In genomic region chr9:105901514-105902109, GRCh38 we compare ENCODE assay signal across 8 cellular contexts.
DNase-seq lines count a peak whose midpoint lies in the region; ATAC-seq, FAIRE-seq and TF ChIP-seq lines count a peak whose summit lies in the region.

No MANE protein-coding gene starts in this region.

- H3K4ac ChIP-seq in H1 (replicated peaks; ENCODE audit: insufficient read length, low read depth, low read length) = peak overlapping the region; percentile 4

- no peak for TF ChIP-seq EP300 in H1 (IDR thresholded peaks at IDR 0.05; ENCODE audit: borderline replicate concordance in 1 of 2, low read depth in 2 of 2, low read length in 2 of 2)

- no peak overlapping the region for H2AK5ac ChIP-seq in H1 (ENCODE audit: low read depth, low read length)

- H2AFZ ChIP-seq in H1 (ENCODE audit: low read length) = peak overlapping the region; percentile 64; the same call in 1 of the 2 replicates

- no peak overlapping the region for H4K8ac ChIP-seq in H1 (ENCODE audit: extremely low read depth, insufficient read depth, low read length)

- POLR2A ChIA-PET in activated CD8-positive, alpha-beta T cell treated with anti-CD3 and anti-CD28 coated beads for 36 hours (lab: Charles Lee) = no interaction called here
- POLR2A ChIA-PET in activated CD8-positive, alpha-beta T cell treated with anti-CD3 and anti-CD28 coated beads, Interleukin-2, amount 10 ng/mL, durations not matched to agents 7 days and 5 days (lab: Charles Lee) = no interaction called here
- POLR2A ChIA-PET in H1 (lab: Charles Lee; ENCODE audit: partially characterized antibody) = no interaction called here

- no peaks in the 10 kb centered on the region for H3K36me3 Mint-ChIP-seq in activated CD8-positive, alpha-beta T cell treated with anti-CD3 and anti-CD28 coated beads for 36 hours (ENCODE audit: low read depth)
- H3K36me3 Mint-ChIP-seq in activated CD8-positive, alpha-beta T cell treated with anti-CD3 and anti-CD28 coated beads, Interleukin-2, amount 10 ng/mL, durations not matched to agents 7 days and 5 days (ENCODE audit: low read depth) = no peaks in the 10 kb centered on the region
- no peaks in the 10 kb centered on the region for H3K36me3 Mint-ChIP-seq in HFFc6 (ENCODE audit: low read depth)

- peak overlapping the region; percentile 36 for H3K18ac ChIP-seq in H1 (ENCODE audit: extremely low read depth, low read length)

- H2BK12ac ChIP-seq in H1 (ENCODE audit: low read depth, low read length) = peak overlapping the region; percentile 96; the same call in 1 of the 2 replicates

- no peaks in the 10 kb centered on the region for H3K4me1 Mint-ChIP-seq in activated CD8-positive, alpha-beta T cell treated with anti-CD3 and anti-CD28 coated beads for 36 hours (ENCODE audit: low read depth)
- peaks cover 3% of the 10 kb centered on the region for H3K4me1 Mint-ChIP-seq in activated CD8-positive, alpha-beta T cell treated with anti-CD3 and anti-CD28 coated beads, Interleukin-2, amount 10 ng/mL, durations not matched to agents 7 days and 5 days (ENCODE audit: low read depth)
- no peaks in the 10 kb centered on the region for H3K4me1 Mint-ChIP-seq in HFFc6 (ENCODE audit: low read depth)

- no peak overlapping the region for H3K27ac ChIP-seq in H1 (ENCODE audit: low read depth, low read length)

- H2BK5ac ChIP-seq in H1 (ENCODE audit: low read depth, low read length) = peak overlapping the region; percentile 82; the same call in 1 of the 2 replicates

- H3K9ac ChIP-seq in H1 (replicated peaks in 1 of 4; ENCODE audit: extremely low read depth in 1 of 4, low read depth in 3 of 4, low read length in 3 of 4) = no peak overlapping the region

- H3K4me3 Mint-ChIP-seq in activated CD8-positive, alpha-beta T cell treated with anti-CD3 and anti-CD28 coated beads for 36 hours = no peak overlapping the region
- no peak overlapping the region for H3K4me3 Mint-ChIP-seq in activated CD8-positive, alpha-beta T cell treated with anti-CD3 and anti-CD28 coated beads, Interleukin-2, amount 10 ng/mL, durations not matched to agents 7 days and 5 days
- H3K4me3 Mint-ChIP-seq in HFFc6 = no peak overlapping the region

- no peaks in the 10 kb centered on the region for H3K79me2 ChIP-seq in H1 (ENCODE audit: control insufficient read depth in 1 of 2, insufficient read depth in 2 of 2, low read length in 2 of 2)

- H4K91ac ChIP-seq in H1 (replicated peaks; ENCODE audit: insufficient read length, low read length) = peak overlapping the region; percentile 20

- FAIRE-seq in H1 (lab: Jason Lieb, UNC) = peak; percentile 84

- no peaks in the 10 kb centered on the region for H3K27me3 ChIP-seq in H1 (replicated peaks in 1 of 4; ENCODE audit: control insufficient read depth in 3 of 4, extremely low read depth in 1 of 4, insufficient read depth in 3 of 4, low read length in 3 of 4)

- H3K9me3 ChIP-seq in H1 (ENCODE audit: insufficient read depth in 2 of 2, low read depth in 1 of 2, low read length in 1 of 2) (no peaks in the 10 kb centered on the region; a peak in 1 of 4 replicates), mucosa of descending colon (no peaks in the 10 kb centered on the region)

- H3K4me3 ChIP-seq in H1 (ENCODE audit: extremely low read depth in 1 of 4, insufficient read depth in 2 of 4, low read depth in 3 of 4, low read length in 4 of 4) = no peak overlapping the region
- no peak overlapping the region for H3K4me3 ChIP-seq in mucosa of descending colon

- CTCF ChIA-PET in activated CD8-positive, alpha-beta T cell treated with anti-CD3 and anti-CD28 coated beads for 36 hours (lab: Charles Lee) = no interaction called here
- CTCF ChIA-PET in activated CD8-positive, alpha-beta T cell treated with anti-CD3 and anti-CD28 coated beads, Interleukin-2, amount 10 ng/mL, durations not matched to agents 7 days and 5 days (lab: Charles Lee) = no interaction called here
- CTCF ChIA-PET in H1 (lab: Charles Lee; ENCODE audit: partially characterized antibody) = interaction anchor here (0.9 to 2.6 kb wide), 5 partner anchors 9 to 112 kb away, joined by 3 to 9 read pairs (median 4); no protein-coding TSS in a partner anchor

- H2BK120ac ChIP-seq in H1 (replicated peaks; ENCODE audit: low read depth, low read length) = no peak overlapping the region

- H3K4me1 ChIP-seq in H1 (replicated peaks in 1 of 4; ENCODE audit: control insufficient read depth in 3 of 4, insufficient read depth in 4 of 4, low read length in 3 of 4) = peaks cover 0 to 4% (median 0%) of the 10 kb centered on the region in 4 experiments; a peak in 1 of 7 replicates
- no peaks in the 10 kb centered on the region for H3K4me1 ChIP-seq in mucosa of descending colon (ENCODE audit: low read depth)

- TF ChIP-seq POLR2A in H1 (IDR thresholded peaks at IDR 0.05; ENCODE audit: control extremely low read depth in 1 of 2, low read depth in 2 of 2, low read length in 2 of 2) = no peak

- no peaks in the 10 kb centered on the region for H3K9me3 Mint-ChIP-seq in activated CD8-positive, alpha-beta T cell treated with anti-CD3 and anti-CD28 coated beads for 36 hours
- no peaks in the 10 kb centered on the region for H3K9me3 Mint-ChIP-seq in activated CD8-positive, alpha-beta T cell treated with anti-CD3 and anti-CD28 coated beads, Interleukin-2, amount 10 ng/mL, durations not matched to agents 7 days and 5 days (ENCODE audit: insufficient read depth)
- peaks cover 38% of the 10 kb centered on the region for H3K9me3 Mint-ChIP-seq in HFFc6

- WGBS in H1 (ENCODE audit: extremely low coverage in 1 of 2, insufficient coverage in 1 of 2, insufficient read length in 1 of 2, insufficient replicate concordance in 2 of 2, low coverage in 1 of 2, low lambda C conversion rate in 2 of 2, missing lambda C conversion rate in 1 of 2), 2 experiments = 38% methylated on average over 4 of the region's 4 CpGs; no CpG with 5 or more reads in 1 of the 2 experiments

- H2BK15ac ChIP-seq in H1 (ENCODE audit: low read length) = peak overlapping the region; percentile 63

- H4K5ac ChIP-seq in H1 (ENCODE audit: insufficient read length, low read depth, low read length) = no peak overlapping the region

- H3K4me2 ChIP-seq in H1 (ENCODE audit: insufficient read depth in 1 of 2, low read depth in 2 of 2, low read length in 2 of 2) = no peak overlapping the region

- H3K23me2 ChIP-seq in H1 (ENCODE audit: low read depth, low read length) = no peaks in the 10 kb centered on the region; the same call in 1 of the 2 replicates

- ATAC-seq in activated CD8-positive, alpha-beta T cell treated with anti-CD3 and anti-CD28 coated beads for 36 hours = peak; percentile 42
- no peak for ATAC-seq in activated CD8-positive, alpha-beta T cell treated with anti-CD3 and anti-CD28 coated beads, Interleukin-2, amount 10 ng/mL, durations not matched to agents 7 days and 5 days
- ATAC-seq in HG02798 (IDR thresholded peaks at IDR 0.05; ENCODE audit: poor library complexity, unreplicated experiment) = peak; percentile 66
- peak; percentile 67 for ATAC-seq in mucosa of descending colon

- no peak overlapping the region for H3K23ac ChIP-seq in H1 (ENCODE audit: insufficient read length)

- H3K14ac ChIP-seq in H1 (ENCODE audit: insufficient read length) = no peak overlapping the region

- H3K27ac Mint-ChIP-seq in activated CD8-positive, alpha-beta T cell treated with anti-CD3 and anti-CD28 coated beads for 36 hours = no peak overlapping the region
- no peak overlapping the region for H3K27ac Mint-ChIP-seq in activated CD8-positive, alpha-beta T cell treated with anti-CD3 and anti-CD28 coated beads, Interleukin-2, amount 10 ng/mL, durations not matched to agents 7 days and 5 days
- H3K27ac Mint-ChIP-seq in HFFc6 = no peak overlapping the region

- no peaks in the 10 kb centered on the region for H4K20me1 ChIP-seq in H1 (replicated peaks in 1 of 2; ENCODE audit: control insufficient read depth in 1 of 2, insufficient read depth in 2 of 2, low read length in 2 of 2)

- no peaks in the 10 kb centered on the region for H3K27me3 Mint-ChIP-seq in activated CD8-positive, alpha-beta T cell treated with anti-CD3 and anti-CD28 coated beads for 36 hours
- peaks cover 16% of the 10 kb centered on the region for H3K27me3 Mint-ChIP-seq in activated CD8-positive, alpha-beta T cell treated with anti-CD3 and anti-CD28 coated beads, Interleukin-2, amount 10 ng/mL, durations not matched to agents 7 days and 5 days (ENCODE audit: low read depth)
- H3K27me3 Mint-ChIP-seq in HFFc6 (ENCODE audit: insufficient read depth) = no peaks in the 10 kb centered on the region

- no peak overlapping the region for H3K56ac ChIP-seq in H1 (replicated peaks; ENCODE audit: insufficient read length, low read depth, low read length)

- H3K36me3 ChIP-seq in H1 (ENCODE audit: control insufficient read depth in 2 of 4, insufficient read depth in 4 of 4, low read length in 3 of 4) (no peaks in the 10 kb centered on the region), mucosa of descending colon (ENCODE audit: low read depth) (no peaks in the 10 kb centered on the region)

- TF ChIP-seq CTCF in activated CD8-positive, alpha-beta T cell treated with anti-CD3 and anti-CD28 coated beads for 36 hours (IDR thresholded peaks at IDR 0.05) = peak; percentile 41
- TF ChIP-seq CTCF in H1 (IDR thresholded peaks at IDR 0.05; ENCODE audit: control extremely low read depth in 1 of 3, insufficient read depth in 1 of 3, low read depth in 1 of 3, low read length in 3 of 3) (peak; percentile 87 to 92 (median 92)), mucosa of descending colon (IDR thresholded peaks at IDR 0.05) (peak; percentile 28), HFFc6 (IDR thresholded peaks at IDR 0.05) (no peak)

- TF ChIP-seq RAD21 in H1 (IDR thresholded peaks at IDR 0.05 in 1 of 2, conservative IDR thresholded peaks at IDR 0.05 in 1 of 2; ENCODE audit: low read depth in 2 of 2, low read length in 2 of 2) = peak; percentile 92 to 97

- DNase-seq in activated CD8-positive, alpha-beta T cell treated with anti-CD3 and anti-CD28 coated beads for 36 hours = peak; percentile 8
- no peak for DNase-seq in activated CD8-positive, alpha-beta T cell treated with anti-CD3 and anti-CD28 coated beads, Interleukin-2, amount 10 ng/mL, durations not matched to agents 7 days and 5 days
- DNase-seq in NCI-H748 (lab: John Stamatoyannopoulos, UW; ENCODE audit: unreplicated experiment) (peak; percentile 74), H1 (ENCODE audit: low read depth in 1 of 2, low spot score in 2 of 2) (peak; percentile 68 to 70), mucosa of descending colon (peak in 2 of 3 donors; percentile 22 to 40), HFFc6 (no peak)
- DNase-seq in stimulated activated CD4-positive, alpha-beta T cell treated with anti-CD3 and anti-CD28 coated beads, Interleukin-2, amount 100 ng/mL, for 24 hours = no peak

- intact Hi-C loops in activated CD8-positive, alpha-beta T cell treated with anti-CD3 and anti-CD28 coated beads for 36 hours (cut with micrococcal nuclease) = no loop called here
- intact Hi-C loops in mucosa of descending colon (cut with DNase I, micrococcal nuclease) = no loop called here

- H2BK20ac ChIP-seq in H1 (ENCODE audit: low read length) = peak overlapping the region; percentile 92

- no peaks in the 10 kb centered on the region for H3K79me1 ChIP-seq in H1 (ENCODE audit: low read depth, low read length)

TF ChIP-seq in H1, 55 proteins besides CTCF, POLR2A, EP300 and RAD21 (continues in another document):
- TF ChIP-seq GABPA (IDR thresholded peaks at IDR 0.05; ENCODE audit: borderline replicate concordance, insufficient read depth, low read length) = no peak

Comparison
In these comparisons a context has a peak if more than half of its experiments do, and no peak if none do; other contexts are left out.
1. DNase-seq: peak in activated CD8-positive, alpha-beta T cell treated with anti-CD3 and anti-CD28 coated beads for 36 hours (single experiment), NCI-H748 (single experiment), H1 (2 of 2) and mucosa of descending colon (2 of 3); none in activated CD8-positive, alpha-beta T cell treated with anti-CD3 and anti-CD28 coated beads, Interleukin-2, amount 10 ng/mL, durations not matched to agents 7 days and 5 days (single experiment), stimulated activated CD4-positive, alpha-beta T cell treated with anti-CD3 and anti-CD28 coated beads, Interleukin-2, amount 100 ng/mL, for 24 hours (0 of 2) and HFFc6 (single experiment).